ENCODE assay signal across 1 cellular context in the genomic region with DNA sequence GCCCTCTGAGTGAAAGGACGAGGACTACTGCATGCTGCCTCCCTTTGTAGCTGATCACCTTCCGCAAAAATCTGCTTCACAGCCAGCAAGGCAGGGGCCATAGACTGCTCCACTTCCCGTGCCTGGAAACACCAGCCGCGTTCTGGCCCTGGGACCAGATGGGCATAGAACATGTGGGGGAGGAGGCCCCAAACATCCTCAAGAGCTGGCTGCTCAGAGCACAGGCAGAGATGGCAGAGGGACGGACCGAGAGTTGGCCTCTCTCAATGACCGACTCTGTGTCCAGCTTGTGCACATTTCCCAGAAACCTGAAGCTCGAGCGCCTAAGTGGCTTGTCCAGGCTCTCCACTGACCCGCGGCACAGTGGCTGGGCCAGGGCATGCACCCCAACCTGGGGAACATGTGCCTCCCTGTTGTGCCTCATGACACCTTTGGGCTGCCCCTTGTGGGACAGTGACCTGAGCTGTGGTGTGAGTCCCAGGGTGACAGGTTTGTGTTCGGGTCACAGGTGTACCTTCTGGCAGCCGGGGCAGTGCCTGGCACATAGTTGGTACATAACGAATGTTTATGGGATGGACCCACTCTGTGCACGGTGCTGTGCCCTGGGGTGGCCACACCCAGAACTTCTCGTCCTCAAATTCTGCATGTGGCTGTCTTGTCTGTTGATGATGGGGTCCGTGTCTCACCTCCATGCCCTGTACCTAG.
TF ChIP-seq lines count a peak whose summit lies in the region.

No MANE protein-coding gene starts in this region.

TF ChIP-seq in IMR-90, 13 proteins besides CTCF, POLR2A, EP300 and RAD21:
- TF ChIP-seq CEBPB (IDR thresholded peaks at IDR 0.05; ENCODE audit: low read depth, low read length) (no peak), RFX5 (IDR thresholded peaks at IDR 0.05; ENCODE audit: low read depth, low read length) (no peak)
- TF ChIP-seq, protein P1, sequence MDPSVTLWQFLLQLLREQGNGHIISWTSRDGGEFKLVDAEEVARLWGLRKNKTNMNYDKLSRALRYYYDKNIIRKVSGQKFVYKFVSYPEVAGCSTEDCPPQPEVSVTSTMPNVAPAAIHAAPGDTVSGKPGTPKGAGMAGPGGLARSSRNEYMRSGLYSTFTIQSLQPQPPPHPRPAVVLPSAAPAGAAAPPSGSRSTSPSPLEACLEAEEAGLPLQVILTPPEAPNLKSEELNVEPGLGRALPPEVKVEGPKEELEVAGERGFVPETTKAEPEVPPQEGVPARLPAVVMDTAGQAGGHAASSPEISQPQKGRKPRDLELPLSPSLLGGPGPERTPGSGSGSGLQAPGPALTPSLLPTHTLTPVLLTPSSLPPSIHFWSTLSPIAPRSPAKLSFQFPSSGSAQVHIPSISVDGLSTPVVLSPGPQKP (IDR thresholded peaks at IDR 0.05; ENCODE audit: borderline replicate concordance, low read depth, low read length) = no peak
TF ChIP-seq in IMR-90: peak in this region for 0.
